12 cellular contexts compared by ENCODE assay signal in genomic region chr11:17406082-17406817, GRCh38. TPM values are rescaled to one million over a fixed set of nuclear protein-coding genes. Genes with fewer than 3 reads are reported as not detected.
A peak's percentile ranks its signal among the peaks of the same experiment; 100 is the strongest.
DNase-seq lines count a peak whose midpoint lies in the region; ATAC-seq, FAIRE-seq and TF ChIP-seq lines count a peak whose summit lies in the region.
"Had no signal": no experiment of that assay in that cellular context is flagged by ENCODE, and none has a peak within 500 bp of the region (broad histone marks: within the 10 kb centered on the region; RNA-seq: fewer than 3 reads in every experiment).

No MANE protein-coding gene starts in this region.

- no peak for FAIRE-seq in GM12891 (lab: Jason Lieb, UNC)
- FAIRE-seq: bronchial epithelial cell had no signal

- ATAC-seq in lower lobe of right lung (peak; percentile 67 to 73), thoracic aorta (ENCODE audit: insufficient number of reproducible peaks, low FRiP score, low read depth) (no peak)

- TF ChIP-seq POLR2A in GM12891 (IDR thresholded peaks at IDR 0.05; ENCODE audit: low read depth, low read length), result no peak

- H3K27me3 ChIP-seq in lower lobe of right lung (ENCODE audit: low read depth), result no peaks in the 10 kb centered on the region
- no peaks in the 10 kb centered on the region for H3K27me3 ChIP-seq in thoracic aorta (replicated peaks; ENCODE audit: insufficient read depth)

- H3K4me1 ChIP-seq in lower lobe of right lung, result peaks cover 22% of the 10 kb centered on the region
- H3K4me1 ChIP-seq in thoracic aorta (ENCODE audit: control insufficient read depth in 1 of 2, low read depth in 2 of 2), result peaks cover 10 to 21% of the 10 kb centered on the region in 2 donors

- DNase-seq in DMS79 treated with DMSO at 0.1 percent for 48 hours (lab: John Stamatoyannopoulos, UW) (peak; percentile 31), DMS79 (lab: John Stamatoyannopoulos, UW) (no peak), caudate nucleus (lab: John Stamatoyannopoulos, UW) (no peak), lower lobe of right lung (no peak), thoracic aorta (ENCODE audit: low spot score) (no peak), middle frontal gyrus (ENCODE audit: extremely low spot score, low spot score) (no peak), HUDEP-2 (lab: John Stamatoyannopoulos, UW; ENCODE audit: unreplicated experiment in 76 of 76) (no peak), GM12891 (ENCODE audit: insufficient read length, low spot score) (no peak)
- DNase-seq: erythroblast, KG1, NCI-H1930 had no signal

- H3K36me3 ChIP-seq in lower lobe of right lung (no peaks in the 10 kb centered on the region), thoracic aorta (no peaks in the 10 kb centered on the region)

- no peak overlapping the region for H3K4me3 ChIP-seq in lower lobe of right lung
- H3K4me3 ChIP-seq in thoracic aorta, result peak overlapping the region; percentile 26

- intact Hi-C loops in lower lobe of right lung (cut with DNase I), result no loop called here

- no peaks in the 10 kb centered on the region for H3K9me3 ChIP-seq in lower lobe of right lung
- no peaks in the 10 kb centered on the region for H3K9me3 ChIP-seq in thoracic aorta

- TF ChIP-seq CTCF in lower lobe of right lung (IDR thresholded peaks at IDR 0.05) (no peak), thoracic aorta (IDR thresholded peaks at IDR 0.05) (no peak)

- H3K27ac ChIP-seq in caudate nucleus (ENCODE audit: low read depth, low read length) (peak overlapping the region; percentile 78), lower lobe of right lung (peak overlapping the region; percentile 72), thoracic aorta (peak overlapping the region; percentile 52 to 60)

TF ChIP-seq in GM12891, 5 proteins besides CTCF, POLR2A, EP300 and RAD21:
- TF ChIP-seq SPI1 (IDR thresholded peaks at IDR 0.05; ENCODE audit: low read depth, low read length) (no peak), POLR2AphosphoS5 (IDR thresholded peaks at IDR 0.05; ENCODE audit: low read depth, low read length) (no peak), POU2F2 (IDR thresholded peaks at IDR 0.05; ENCODE audit: low read depth, low read length) (no peak), TAF1 (IDR thresholded peaks at IDR 0.05; ENCODE audit: low read depth, low read length) (no peak), PAX5 (IDR thresholded peaks at IDR 0.05; ENCODE audit: insufficient read depth, low read length, severe bottlenecking) (no peak)
TF ChIP-seq in GM12891: peak in this region for 0.

RNA-seq across cellular contexts. Expression of gene KCNJ11, which starts 17.8 kb away (rescaled TPM):
- total RNA-seq in lower lobe of right lung, result 4.3 TPM
- 1 to 10 TPM; 2.5 to 2.7 TPM for total RNA-seq in thoracic aorta
- 0.19 TPM for polyA plus RNA-seq in GM12891 (2012; ENCODE audit: low read depth, missing spikeins)

RNA-seq across cellular contexts. Expression of gene NCR3LG1, which starts 54.6 kb away (rescaled TPM):
- total RNA-seq in lower lobe of right lung (3.2 TPM), thoracic aorta (1 to 10 TPM; 4.2 to 9.7 TPM)
- 0.31 TPM for polyA plus RNA-seq in GM12891 (2012; ENCODE audit: low read depth, missing spikeins)
